8 cellular contexts compared by ENCODE assay signal in the genomic region with DNA sequence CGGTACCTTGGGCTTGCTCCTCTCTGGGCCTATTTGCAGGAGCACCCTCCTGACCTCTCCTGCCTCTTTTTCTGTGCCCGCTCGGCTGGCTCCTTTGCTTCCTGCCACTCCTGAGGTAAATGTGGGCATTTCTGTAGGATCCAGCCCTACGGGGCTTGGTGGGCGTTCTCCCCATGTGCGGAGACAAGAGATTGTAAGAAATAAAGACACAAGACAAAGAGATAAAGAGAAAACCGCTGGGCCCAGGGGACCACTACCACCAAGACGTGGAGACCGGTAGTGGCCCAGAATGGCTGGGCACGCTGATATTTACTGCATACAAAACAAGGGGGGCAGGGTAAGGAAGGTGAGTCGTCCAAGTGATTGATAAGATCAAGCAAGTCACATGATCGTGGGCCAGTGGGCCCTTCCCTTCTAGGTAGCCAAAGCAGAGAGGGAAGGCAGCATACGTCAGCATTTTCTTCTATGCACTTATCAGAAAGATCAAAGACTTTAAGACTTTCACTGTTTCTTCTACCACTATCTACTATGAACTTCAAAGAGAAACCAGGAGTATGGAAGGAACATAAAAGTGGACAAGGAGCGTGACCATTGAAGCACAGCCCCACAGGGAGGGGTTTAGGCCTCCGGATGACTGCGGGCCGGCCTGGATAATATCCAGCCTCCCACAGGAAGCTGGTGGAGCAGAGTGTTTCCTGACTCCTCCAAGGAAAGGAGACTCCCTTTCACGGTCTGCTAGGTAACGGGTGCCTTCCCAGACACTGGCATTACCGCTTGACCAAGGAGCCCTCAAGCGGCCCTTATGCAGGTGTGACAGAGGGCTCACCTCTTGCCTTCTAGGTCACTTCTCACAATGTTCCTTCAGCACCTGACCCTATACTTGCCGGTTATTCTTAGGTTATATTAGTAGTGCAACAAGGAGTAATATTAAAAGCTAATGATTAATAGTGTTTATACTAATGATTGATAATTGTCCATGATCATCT. TPM values are rescaled to one million over a fixed set of nuclear protein-coding genes. Genes with fewer than 3 reads are reported as not detected.
DNase-seq lines count a peak whose midpoint lies in the region; ATAC-seq and TF ChIP-seq lines count a peak whose summit lies in the region.
"Not testable (repeated sequence)": the region's sequence is repeated elsewhere in the genome, so short reads cannot be mapped to it uniquely, and the experiment has no call there.

No MANE protein-coding gene starts in this region.

- peak overlapping the region; percentile 54 for H3K4me3 Mint-ChIP-seq in Caco-2 (ENCODE audit: unreplicated experiment)

- WGBS in mesenchymal stem cell = 70% methylated on average over 21 of the region's 22 CpGs
- 70% methylated on average over 22 of the region's 22 CpGs for WGBS in prostate gland

- H3K23ac ChIP-seq in mesenchymal stem cell (ENCODE audit: low read length in 2 of 2) = not testable (repeated sequence)

- not testable (repeated sequence) for H4K91ac ChIP-seq in mesenchymal stem cell (ENCODE audit: low read length)

- not testable (repeated sequence) for H3K4me3 ChIP-seq in Caco-2 (ENCODE audit: low read depth, low read length); WERI-Rb-1 (ENCODE audit: low read depth, low read length); mesenchymal stem cell (ENCODE audit: insufficient read depth in 1 of 2, low read depth in 1 of 2, low read length in 2 of 2); prostate gland
- peak overlapping the region; percentile 11 for H3K4me3 ChIP-seq in upper lobe of right lung

- H2BK12ac ChIP-seq in mesenchymal stem cell (ENCODE audit: low read length in 2 of 2) = peak overlapping the region in 1 of 2 experiments; percentile 51

- not testable (repeated sequence) for BruUV-seq in Caco-2 (replicated peaks; lab: Mats Ljungman, UMichigan)

- not testable (repeated sequence) for H3K9me3 Mint-ChIP-seq in Caco-2 (ENCODE audit: unreplicated experiment)

- not testable (repeated sequence) for H2AFZ ChIP-seq in mesenchymal stem cell (ENCODE audit: low read depth, low read length)

- not testable (repeated sequence) for H3K9me3 ChIP-seq in Caco-2; WERI-Rb-1 (ENCODE audit: severe bottlenecking); mesenchymal stem cell (ENCODE audit: control insufficient read depth, low read length); prostate gland; upper lobe of right lung

- H2BK120ac ChIP-seq in mesenchymal stem cell (ENCODE audit: low read depth, low read length) = not testable (repeated sequence)

- H3K79me1 ChIP-seq in mesenchymal stem cell (replicated peaks; ENCODE audit: low read length, poor library complexity, severe bottlenecking) = peaks cover 22% of the 10 kb centered on the region

- intact Hi-C loops in Caco-2 (cut with micrococcal nuclease; ENCODE audit: unreplicated experiment); upper lobe of right lung (cut with DNase I): not testable (repeated sequence)
- intact Hi-C loops in left cardiac atrium (cut with DNase I) = loop anchor here in 1 of 2 donors (5.0 kb wide), 1 partner anchor 43 kb away; a partner anchor contains a TSS
- intact Hi-C loops in prostate gland (cut with DNase I) = loop anchor here (10.0 kb wide), 1 partner anchor 85 kb away; a partner anchor contains a TSS

- not testable (repeated sequence) for H2AK5ac ChIP-seq in mesenchymal stem cell (ENCODE audit: low read length, severe bottlenecking)

- H2BK15ac ChIP-seq in mesenchymal stem cell (ENCODE audit: low read depth, poor library complexity, severe bottlenecking) = not testable (repeated sequence)

- not testable (repeated sequence) for H3K9ac ChIP-seq in mesenchymal stem cell (ENCODE audit: low read length)

- H3K27ac Mint-ChIP-seq in Caco-2 (ENCODE audit: unreplicated experiment) = peak overlapping the region; percentile 36

- TF ChIP-seq CTCF in Caco-2 (IDR thresholded peaks at IDR 0.05; ENCODE audit: insufficient read depth in 1 of 2, low read depth in 1 of 2, low read length in 1 of 2, severe bottlenecking in 1 of 2, unreplicated experiment in 1 of 2); WERI-Rb-1 (IDR thresholded peaks at IDR 0.05; ENCODE audit: low read depth, low read length); prostate gland (IDR thresholded peaks at IDR 0.05); upper lobe of right lung (IDR thresholded peaks at IDR 0.05): not testable (repeated sequence)

- H3K4me1 ChIP-seq in Caco-2; prostate gland (replicated peaks): not testable (repeated sequence)
- H3K4me1 ChIP-seq in mesenchymal stem cell (ENCODE audit: control insufficient read depth, insufficient read depth, low read depth, low read length) (peaks cover 11% of the 10 kb centered on the region), upper lobe of right lung (peaks cover 29% of the 10 kb centered on the region)

- not testable (repeated sequence) for H3K14ac ChIP-seq in mesenchymal stem cell (ENCODE audit: low read length in 2 of 2)

- not testable (repeated sequence) for H3K36me3 ChIP-seq in Caco-2 (ENCODE audit: control insufficient read depth, insufficient read depth, low read length); WERI-Rb-1; mesenchymal stem cell (ENCODE audit: control insufficient read depth in 1 of 2, insufficient read depth in 2 of 2, low read depth in 1 of 2, low read length in 2 of 2); prostate gland; upper lobe of right lung

- not testable (repeated sequence) for H3K18ac ChIP-seq in mesenchymal stem cell (ENCODE audit: low read depth in 1 of 2, low read length in 2 of 2)

- H3K4me2 ChIP-seq in mesenchymal stem cell (ENCODE audit: low read length, poor library complexity, severe bottlenecking) = not testable (repeated sequence)

- H3K27me3 ChIP-seq in Caco-2 (replicated peaks; ENCODE audit: control insufficient read depth, insufficient read depth, low read length); WERI-Rb-1 (ENCODE audit: insufficient read depth, low read depth, severe bottlenecking); mesenchymal stem cell (ENCODE audit: control insufficient read depth in 1 of 2, insufficient read depth in 1 of 2, low read length in 2 of 2); prostate gland (replicated peaks; ENCODE audit: insufficient read depth); upper lobe of right lung: not testable (repeated sequence)

- DNase-seq in Caco-2 (peak; percentile 67 to 82), NCI-H226 (peak; percentile 60), dermis blood vessel endothelial cell (peak; percentile 73), left cardiac atrium (peak; percentile 58), mesenchymal stem cell (peak; percentile 49)
- DNase-seq in WERI-Rb-1; prostate gland (ENCODE audit: low spot score); upper lobe of right lung: not testable (repeated sequence)

- not testable (repeated sequence) for H2BK5ac ChIP-seq in mesenchymal stem cell (ENCODE audit: low read depth, low read length, poor library complexity, severe bottlenecking)

- POLR2A ChIA-PET in Caco-2 (lab: Charles Lee) = not testable (repeated sequence)

- ATAC-seq in left cardiac atrium, upper lobe of right lung: not testable (repeated sequence)

- peak overlapping the region; percentile 6 for H3K27ac ChIP-seq in WERI-Rb-1
- H3K27ac ChIP-seq in mesenchymal stem cell (ENCODE audit: low read length, poor library complexity, severe bottlenecking) = not testable (repeated sequence)
- H3K27ac ChIP-seq in prostate gland = peak overlapping the region; percentile 26 to 49
- H3K27ac ChIP-seq in upper lobe of right lung = peak overlapping the region; percentile 70

- H3K36me3 Mint-ChIP-seq in Caco-2 (ENCODE audit: insufficient read depth, unreplicated experiment) = peaks cover 39% of the 10 kb centered on the region

- H3K4me1 Mint-ChIP-seq in Caco-2 (ENCODE audit: low read depth, unreplicated experiment) = peaks cover 30% of the 10 kb centered on the region

- not testable (repeated sequence) for TF ChIP-seq POLR2A in prostate gland (IDR thresholded peaks at IDR 0.05)

- CTCF ChIA-PET in Caco-2 (lab: Charles Lee) = interaction anchor here (0.6 kb wide), 1 partner anchor 141 kb away, joined by 3 read pairs; a partner anchor contains a TSS

- peak overlapping the region in 1 of 2 experiments; percentile 17 for H3K4ac ChIP-seq in mesenchymal stem cell (ENCODE audit: low read depth in 1 of 2, low read length in 2 of 2)

- H4K8ac ChIP-seq in mesenchymal stem cell (ENCODE audit: low read length) = not testable (repeated sequence)

- H3K27me3 Mint-ChIP-seq in Caco-2 (ENCODE audit: insufficient read depth, unreplicated experiment) = not testable (repeated sequence)

RNA-seq across cellular contexts. Expression of a gene that starts 3.3 kb away (rescaled TPM):
- total RNA-seq in Caco-2 (2022) = 18.0 and 19.8 TPM in 2 replicates
- 26.9 and 29.1 TPM in 2 replicates for total RNA-seq in dermis blood vessel endothelial cell
- 10 to 100 TPM; 17.2 to 18.4 TPM for total RNA-seq in left cardiac atrium
- 35.0 TPM for polyA plus RNA-seq in mesenchymal stem cell (2013, experiment 1 of 2)
- 33.3 TPM for polyA plus RNA-seq in mesenchymal stem cell (2013, experiment 2 of 2)
- total RNA-seq in prostate gland = 10 to 100 TPM; 34.8 to 38.5 TPM
- 18.9 TPM for total RNA-seq in upper lobe of right lung

RNA-seq across cellular contexts. Expression of a gene that starts 3.6 kb away (rescaled TPM):
- total RNA-seq in Caco-2 (2022) (97.7 and 102 TPM in 2 replicates), dermis blood vessel endothelial cell (68.6 and 76.2 TPM in 2 replicates), left cardiac atrium (100 to 1,000 TPM in 1 of 2 donors, 10 to 100 TPM in 1; 85.6 to 113 TPM), prostate gland (100 to 1,000 TPM in 1 of 2 donors, 10 to 100 TPM in 1; 92.1 to 147 TPM), upper lobe of right lung (88.7 TPM)
- polyA plus RNA-seq in mesenchymal stem cell (2013, experiment 1 of 2) = 109 TPM
- polyA plus RNA-seq in mesenchymal stem cell (2013, experiment 2 of 2) = 102 TPM

RNA-seq across cellular contexts. Expression of a gene that starts 42.9 kb away (rescaled TPM):
- total RNA-seq in Caco-2 (2022) (34.1 and 37.4 TPM in 2 replicates), dermis blood vessel endothelial cell (16.2 and 24.9 TPM in 2 replicates), left cardiac atrium (10 to 100 TPM; 23.0 to 26.6 TPM), prostate gland (10 to 100 TPM; 14.6 to 27.2 TPM), upper lobe of right lung (19.1 TPM)
- 17.2 TPM for polyA plus RNA-seq in mesenchymal stem cell (2013, experiment 1 of 2)
- polyA plus RNA-seq in mesenchymal stem cell (2013, experiment 2 of 2) = 15.7 TPM

RNA-seq across cellular contexts. Expression of a gene that starts 43.3 kb away (rescaled TPM):
- total RNA-seq in Caco-2 (2022) (48.9 and 49.5 TPM in 2 replicates), dermis blood vessel endothelial cell (29.2 and 35.6 TPM in 2 replicates), left cardiac atrium (10 to 100 TPM; 21.2 to 27.7 TPM), prostate gland (10 to 100 TPM; 57.5 to 89.6 TPM), upper lobe of right lung (31.0 TPM)
- 41.5 TPM for polyA plus RNA-seq in mesenchymal stem cell (2013, experiment 1 of 2)
- polyA plus RNA-seq in mesenchymal stem cell (2013, experiment 2 of 2) = 41.8 TPM
